25 cellular contexts compared by ENCODE assay signal in genomic region chr5:140382866-140383265, GRCh38. TPM values are rescaled to one million over a fixed set of nuclear protein-coding genes. Genes with fewer than 3 reads are reported as not detected.
"Had no signal": no experiment of that assay in that cellular context is flagged by ENCODE, and none has a peak within 500 bp of the region (broad histone marks: within the 10 kb centered on the region; RNA-seq: fewer than 3 reads in every experiment).

No MANE protein-coding gene starts in this region.

- H3K9me3 ChIP-seq: SJCRH30 had no signal

- ATAC-seq: Panc1, PC-3, Right ventricle myocardium inferior, SK-N-SH treated with all-trans-retinoic acid at 6 μM for 48 hours had no signal

- H3K36me3 ChIP-seq: MG63, SJCRH30 had no signal

- H3K27ac ChIP-seq: SJCRH30 had no signal

- H3K27me3 ChIP-seq: MG63, SJCRH30 had no signal

- DNase-seq: Karpas-422, KG1, MG63, NCI-H1092, NCI-H1105 treated with DMSO at 0.1 percent for 48 hours, NCI-H1417 treated with DMSO at 0.1 percent for 48 hours, NCI-H146, NCI-H1694 treated with DMSO at 0.1 percent for 48 hours, NCI-H1930, NCI-H2081 treated with DMSO at 0.1 percent for 48 hours, NCI-H2171, NCI-H226, NCI-H446, NCI-H510A, NCI-H524 treated with DMSO at 0.1 percent for 48 hours, NCI-H69, NCI-H774, PC-3, SHP77 treated with DMSO at 0.1 percent for 48 hours, SJCRH30, T-helper 1 cell had no signal

- H3K4me1 ChIP-seq: SJCRH30 had no signal

- H3K4me3 ChIP-seq: MG63, SJCRH30 had no signal

RNA-seq across cellular contexts. Expression of gene SLC4A9, which starts 22.9 kb away (rescaled TPM):
- total RNA-seq: Right ventricle myocardium inferior, RPMI7951, SJCRH30 had no signal
